ENCODE assay signal across 16 cellular contexts in genomic region chr10:11015371-11015934, GRCh38. TPM values are rescaled to one million over a fixed set of nuclear protein-coding genes. Genes with fewer than 3 reads are reported as not detected.
DNase-seq lines count a peak whose midpoint lies in the region.
"Had no signal": no experiment of that assay in that cellular context is flagged by ENCODE, and none has a peak within 500 bp of the region (broad histone marks: within the 10 kb centered on the region; RNA-seq: fewer than 3 reads in every experiment).

No MANE protein-coding gene starts in this region.

- DNase-seq in DMS79 (lab: John Stamatoyannopoulos, UW) (peak; percentile 10), SK-MEL-5 (ENCODE audit: low read depth, low spot score) (peak; percentile 23), mesenteric fat pad (ENCODE audit: low spot score) (no peak), DMS153 treated with DMSO at 0.1 percent for 48 hours (lab: John Stamatoyannopoulos, UW; ENCODE audit: unreplicated experiment) (no peak)
- DNase-seq in activated naive CD4-positive, alpha-beta T cell (lab: John Stamatoyannopoulos, UW) = no peak
- no peak for DNase-seq in stimulated activated CD4-positive, alpha-beta T cell treated with anti-CD3 and anti-CD28 coated beads, Interleukin-15, amount 100 ng/mL, for 24 hours
- DNase-seq: activated CD4-positive, alpha-beta T cell treated with anti-CD3 and anti-CD28 coated beads, Interleukin-2, amount 50 U/mL, for 1 hour; activated gamma-delta T cell treated with Interleukin-2 at 50 U/mL for 16 hours; CD8-positive, alpha-beta memory T cell; MG63; natural killer cell; NCI-H187 treated with DMSO at 0.1 percent for 48 hours; NCI-H446 had no signal

- in situ Hi-C loops in SK-MEL-5 (cut with HindIII; ENCODE audit: low pct_unique_long_range_greater_than_20kb, low sequenced_read_pairs) = no loop called here

- H3K4me3 ChIP-seq in skeletal muscle tissue (ENCODE audit: low read length in 3 of 3) = no peak overlapping the region
- H3K4me3 ChIP-seq: lung, MG63 had no signal

- H3K27ac ChIP-seq in layer of hippocampus (ENCODE audit: low read depth, low read length) (peak overlapping the region; percentile 38), skeletal muscle tissue (ENCODE audit: low read depth, low read length) (peak overlapping the region; percentile 46)

- H3K9ac ChIP-seq in skeletal muscle tissue (ENCODE audit: low read depth in 1 of 3, low read length in 3 of 3) = peak overlapping the region in 1 of 3 donors; percentile 28

- H3K36me3 ChIP-seq in skeletal muscle tissue (ENCODE audit: control insufficient read depth in 3 of 3, insufficient read depth in 3 of 3, low read length in 3 of 3) = no peaks in the 10 kb centered on the region
- H3K36me3 ChIP-seq: MG63 had no signal

- peaks cover 23 to 41% (median 32%) of the 10 kb centered on the region in 3 donors for H3K4me1 ChIP-seq in skeletal muscle tissue (ENCODE audit: control insufficient read depth in 3 of 3, insufficient read depth in 3 of 3, low read length in 3 of 3)

- H3K9me3 ChIP-seq in skeletal muscle tissue (ENCODE audit: control insufficient read depth in 3 of 3, low read length in 3 of 3) = no peaks in the 10 kb centered on the region
- H3K9me3 ChIP-seq: MG63 had no signal

- H3K27me3 ChIP-seq in layer of hippocampus (ENCODE audit: control insufficient read depth, insufficient read depth, low read length) (peaks cover 10% of the 10 kb centered on the region), skeletal muscle tissue (ENCODE audit: control insufficient read depth in 3 of 3, insufficient read depth in 3 of 3, low read length in 3 of 3) (peaks cover 0 to 14% (median 4%) of the 10 kb centered on the region in 3 donors)
- H3K27me3 ChIP-seq: MG63 had no signal

RNA-seq across cellular contexts. Expression of gene CELF2, which starts 2.2 kb away (rescaled TPM):
- total RNA-seq in SK-MEL-5 (2014; rRNA removed; shearing (Covaris generic)) = 8.1 and 12.7 TPM in 2 replicates
- 8.7 and 13.7 TPM in 2 replicates for polyA plus RNA-seq in SK-MEL-5 (2015; cell fraction: cytosol; rRNA removed)
- polyA plus RNA-seq in SK-MEL-5 (2015; cell fraction: nucleus; rRNA removed) = 9.2 and 11.3 TPM in 2 replicates
- total RNA-seq in skeletal muscle tissue (31.8 TPM), mesenteric fat pad (93.9 TPM)

Comparison
In these comparisons a context has a peak if more than half of its experiments do, and no peak if none do; other contexts are left out.
1. DNase-seq: peak in DMS79 (single experiment) and SK-MEL-5 (single experiment); none in activated naive CD4-positive, alpha-beta T cell (0 of 4), stimulated activated CD4-positive, alpha-beta T cell treated with anti-CD3 and anti-CD28 coated beads, Interleukin-15, amount 100 ng/mL, for 24 hours (single experiment), mesenteric fat pad (single experiment) and DMS153 treated with DMSO at 0.1 percent for 48 hours (single experiment).